In the genomic region with DNA sequence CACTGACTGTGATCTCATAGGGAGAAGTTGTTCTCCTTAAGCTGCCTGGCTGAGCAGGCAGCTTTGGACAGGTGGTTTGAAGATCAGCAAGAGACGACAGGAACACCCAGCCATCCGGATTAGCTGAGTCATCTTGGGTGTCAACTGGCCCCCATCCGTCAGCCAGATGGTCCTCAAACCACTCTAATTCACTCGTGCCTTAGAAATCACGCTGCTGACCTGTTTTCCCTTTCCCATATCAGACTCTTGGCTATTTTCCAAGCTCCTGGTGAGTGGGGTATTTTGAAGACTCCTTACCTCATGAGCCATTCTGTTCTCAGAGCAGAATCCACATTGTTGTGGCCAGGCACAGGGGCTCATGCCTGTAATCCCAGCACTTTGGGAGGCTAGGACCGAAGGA, we compare ENCODE assay signal across 13 cellular contexts.
A peak's percentile ranks its signal among the peaks of the same experiment; 100 is the strongest.
DNase-seq lines count a peak whose midpoint lies in the region; ATAC-seq and TF ChIP-seq lines count a peak whose summit lies in the region.
"Had no signal": no experiment of that assay in that cellular context is flagged by ENCODE, and none has a peak within 500 bp of the region (broad histone marks: within the 10 kb centered on the region; RNA-seq: fewer than 3 reads in every experiment).

No MANE protein-coding gene starts in this region.

- H3K27ac Mint-ChIP-seq in MCF 10A (ENCODE audit: low read depth, unreplicated experiment): no peak overlapping the region
- no peak overlapping the region for H3K27ac Mint-ChIP-seq in activated T-cell treated with anti-CD3 and anti-CD28 coated beads, Interleukin-2, amount 50 U/mL, for 72 hours
- H3K27ac Mint-ChIP-seq: activated CD8-positive, alpha-beta memory T cell treated with anti-CD3 and anti-CD28 coated beads, Interleukin-2, amount 10 ng/mL, durations not matched to agents 7 days and 5 days had no signal

- peaks cover 18% of the 10 kb centered on the region for H3K36me3 Mint-ChIP-seq in MCF 10A (ENCODE audit: insufficient read depth, unreplicated experiment)
- no peaks in the 10 kb centered on the region for H3K36me3 Mint-ChIP-seq in activated T-cell treated with anti-CD3 and anti-CD28 coated beads, Interleukin-2, amount 50 U/mL, for 72 hours (ENCODE audit: insufficient read depth in 2 of 2)

- no TSS peak for BruUV-seq in MCF 10A (replicated peaks; lab: Mats Ljungman, UMichigan)

- TF ChIP-seq POLR2A in breast epithelium (IDR thresholded peaks at IDR 0.05): no peak
- no peak for TF ChIP-seq POLR2A in thyroid gland (IDR thresholded peaks at IDR 0.05)

- 40 to 41% methylated on average over 6 of the region's 6 CpGs for WGBS in thyroid gland, 2 donors

- POLR2A ChIA-PET in MCF 10A (lab: Yijun Ruan, JAX): no interaction called here

- H3K4me1 ChIP-seq in breast epithelium (no peaks in the 10 kb centered on the region), thyroid gland (peaks cover 0 to 8% of the 10 kb centered on the region in 2 donors)

- no peak overlapping the region for H3K4me3 Mint-ChIP-seq in MCF 10A (ENCODE audit: unreplicated experiment)
- H3K4me3 Mint-ChIP-seq in activated T-cell treated with anti-CD3 and anti-CD28 coated beads, Interleukin-2, amount 50 U/mL, for 72 hours: no peak overlapping the region
- H3K4me3 Mint-ChIP-seq: activated CD8-positive, alpha-beta memory T cell treated with anti-CD3 and anti-CD28 coated beads, Interleukin-2, amount 10 ng/mL, durations not matched to agents 7 days and 5 days; stimulated activated naive CD8-positive, alpha-beta T cell treated with anti-CD3 and anti-CD28 coated beads, Interleukin-15, amount 100 ng/mL, for 72 hours had no signal

- DNase-seq in MCF 10A (ENCODE audit: unreplicated experiment): peak; percentile 8
- DNase-seq in breast epithelium (ENCODE audit: low spot score in 2 of 2): no peak
- peak; percentile 99 to 100 for DNase-seq in NCI-H524 (lab: John Stamatoyannopoulos, UW)
- DNase-seq in thyroid gland: peak; percentile 50 to 62
- no peak for DNase-seq in LoVo (ENCODE audit: low spot score)
- no peak for DNase-seq in activated T-cell treated with anti-CD3 and anti-CD28 coated beads, Interleukin-2, amount 50 U/mL, for 72 hours
- DNase-seq: activated CD8-positive, alpha-beta memory T cell treated with anti-CD3 and anti-CD28 coated beads, Interleukin-2, amount 10 ng/mL, durations not matched to agents 7 days and 5 days; brain microvascular endothelial cell; foreskin melanocyte; NCI-H1694 treated with DMSO at 0.1 percent for 48 hours; stimulated activated naive CD8-positive, alpha-beta T cell treated with anti-CD3 and anti-CD28 coated beads, Interleukin-15, amount 100 ng/mL, for 72 hours had no signal

- no peaks in the 10 kb centered on the region for H3K36me3 ChIP-seq in breast epithelium
- H3K36me3 ChIP-seq in thyroid gland: no peaks in the 10 kb centered on the region
- H3K36me3 ChIP-seq: brain microvascular endothelial cell had no signal

- intact Hi-C loops in MCF 10A (cut with micrococcal nuclease): no loop called here
- intact Hi-C loops in breast epithelium (cut with DNase I; ENCODE audit: low total_unique reads): no loop called here
- intact Hi-C loops in thyroid gland (cut with DNase I): no loop called here

- CTCF ChIA-PET in MCF 10A (lab: Yijun Ruan, JAX): no interaction called here

- H3K9me3 ChIP-seq in breast epithelium (no peaks in the 10 kb centered on the region), thyroid gland (no peaks in the 10 kb centered on the region)

- peaks cover 2% of the 10 kb centered on the region for H3K4me1 Mint-ChIP-seq in MCF 10A (ENCODE audit: insufficient read depth, unreplicated experiment)
- no peaks in the 10 kb centered on the region for H3K4me1 Mint-ChIP-seq in activated T-cell treated with anti-CD3 and anti-CD28 coated beads, Interleukin-2, amount 50 U/mL, for 72 hours (ENCODE audit: low read depth)
- H3K4me1 Mint-ChIP-seq: activated CD8-positive, alpha-beta memory T cell treated with anti-CD3 and anti-CD28 coated beads, Interleukin-2, amount 10 ng/mL, durations not matched to agents 7 days and 5 days; stimulated activated naive CD8-positive, alpha-beta T cell treated with anti-CD3 and anti-CD28 coated beads, Interleukin-15, amount 100 ng/mL, for 72 hours had no signal

- H3K4me3 ChIP-seq in breast epithelium (no peak overlapping the region), thyroid gland (replicated peaks in 1 of 3) (no peak overlapping the region)

- ATAC-seq in esophagus mucosa: peak; percentile 82
- ATAC-seq in HG02884 (IDR thresholded peaks at IDR 0.05; ENCODE audit: unreplicated experiment): no peak
- ATAC-seq in activated T-cell treated with anti-CD3 and anti-CD28 coated beads, Interleukin-2, amount 50 U/mL, for 72 hours (replicated peaks in 1 of 2): no peak
- ATAC-seq: activated CD8-positive, alpha-beta memory T cell treated with anti-CD3 and anti-CD28 coated beads, Interleukin-2, amount 10 ng/mL, durations not matched to agents 7 days and 5 days; stimulated activated naive CD8-positive, alpha-beta T cell treated with anti-CD3 and anti-CD28 coated beads, Interleukin-15, amount 100 ng/mL, for 72 hours had no signal

- H3K27me3 ChIP-seq in breast epithelium (no peaks in the 10 kb centered on the region), thyroid gland (no peaks in the 10 kb centered on the region)
- H3K27me3 ChIP-seq: brain microvascular endothelial cell had no signal

- no peak for TF ChIP-seq CTCF in MCF 10A (IDR thresholded peaks at IDR 0.05; ENCODE audit: unreplicated experiment)
- TF ChIP-seq CTCF in breast epithelium (IDR thresholded peaks at IDR 0.05): no peak
- TF ChIP-seq CTCF in thyroid gland (IDR thresholded peaks at IDR 0.05): no peak

- no peak overlapping the region for H3K27ac ChIP-seq in breast epithelium
- H3K27ac ChIP-seq in thyroid gland: peak overlapping the region in 1 of 3 donors; percentile 32
- H3K27ac ChIP-seq: brain microvascular endothelial cell had no signal

- no peaks in the 10 kb centered on the region for H3K27me3 Mint-ChIP-seq in MCF 10A (ENCODE audit: insufficient read depth, unreplicated experiment)
- H3K27me3 Mint-ChIP-seq in activated T-cell treated with anti-CD3 and anti-CD28 coated beads, Interleukin-2, amount 50 U/mL, for 72 hours (ENCODE audit: low read depth): no peaks in the 10 kb centered on the region
- H3K27me3 Mint-ChIP-seq: activated CD8-positive, alpha-beta memory T cell treated with anti-CD3 and anti-CD28 coated beads, Interleukin-2, amount 10 ng/mL, durations not matched to agents 7 days and 5 days; stimulated activated naive CD8-positive, alpha-beta T cell treated with anti-CD3 and anti-CD28 coated beads, Interleukin-15, amount 100 ng/mL, for 72 hours had no signal

- no peaks in the 10 kb centered on the region for H3K9me3 Mint-ChIP-seq in MCF 10A (ENCODE audit: unreplicated experiment)
- no peaks in the 10 kb centered on the region for H3K9me3 Mint-ChIP-seq in activated T-cell treated with anti-CD3 and anti-CD28 coated beads, Interleukin-2, amount 50 U/mL, for 72 hours
- H3K9me3 Mint-ChIP-seq: stimulated activated naive CD8-positive, alpha-beta T cell treated with anti-CD3 and anti-CD28 coated beads, Interleukin-15, amount 100 ng/mL, for 72 hours had no signal

Comparison
In these comparisons a context has a peak if more than half of its experiments do, and no peak if none do; other contexts are left out.
1. DNase-seq: peak in MCF 10A (single experiment), NCI-H524 (2 of 2) and thyroid gland (2 of 2); none in breast epithelium (0 of 2), LoVo (single experiment) and activated T-cell treated with anti-CD3 and anti-CD28 coated beads, Interleukin-2, amount 50 U/mL, for 72 hours (0 of 2).